Comparison of ENCODE assay signal across 20 cellular contexts in the genomic region with DNA sequence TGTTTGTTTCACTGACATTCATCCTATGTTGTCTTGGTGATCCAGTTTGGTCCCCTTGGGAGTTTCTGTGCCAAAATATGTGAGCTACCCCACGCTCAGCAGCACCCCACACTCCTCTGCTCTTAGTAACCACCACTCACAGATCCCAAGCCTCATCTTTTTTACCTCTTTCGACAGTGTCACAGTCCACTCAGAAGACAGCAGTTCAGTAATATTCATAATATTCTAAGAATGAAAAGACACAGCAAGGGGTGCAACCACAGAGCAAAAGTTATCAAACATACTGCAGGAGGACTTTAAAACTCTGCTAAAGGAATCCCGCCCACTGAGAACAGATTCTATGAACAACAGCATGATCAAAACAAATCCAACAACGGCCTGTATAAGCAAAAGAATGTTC. TPM values are rescaled to one million over a fixed set of nuclear protein-coding genes. Genes with fewer than 3 reads are reported as not detected.
DNase-seq lines count a peak whose midpoint lies in the region; ATAC-seq, FAIRE-seq and TF ChIP-seq lines count a peak whose summit lies in the region.
"Had no signal": no experiment of that assay in that cellular context is flagged by ENCODE, and none has a peak within 500 bp of the region (broad histone marks: within the 10 kb centered on the region; RNA-seq: fewer than 3 reads in every experiment).

No MANE protein-coding gene starts in this region.

- POLR2A ChIA-PET in K562 (lab: Yijun Ruan, JAX) = interaction anchor here (0.7 to 1.5 kb wide), 3 partner anchors 9 to 352 kb away, joined by 3 to 4 read pairs (median 3); no protein-coding TSS in a partner anchor

- H4K20me1 ChIP-seq in K562 (replicated peaks; ENCODE audit: control insufficient read depth, insufficient read depth, low read length) = no peaks in the 10 kb centered on the region

- no peak overlapping the region for H3K4me3 ChIP-seq in K562
- H3K4me3 ChIP-seq: Peyer's patch, SJSA1 had no signal

- no peaks in the 10 kb centered on the region; the same call in 2 of the 3 replicates for H3K36me3 ChIP-seq in K562 (ENCODE audit: control insufficient read depth, insufficient read depth, low read length)
- H3K36me3 ChIP-seq: SJSA1 had no signal

- H3K27ac ChIP-seq in VCaP (peak overlapping the region; percentile 65), K562 (ENCODE audit: extremely low read depth, low read depth, low read length) (no peak overlapping the region)
- H3K27ac ChIP-seq: C4-2B, Peyer's patch, SJSA1 had no signal

- TF ChIP-seq CTCF in VCaP (conservative IDR thresholded peaks at IDR 0.05) (no peak), K562 (IDR thresholded peaks at IDR 0.05 in 2 of 3, conservative IDR thresholded peaks at IDR 0.05 in 1 of 3; ENCODE audit: insufficient read depth in 2 of 3, low read depth in 1 of 3, low read length in 3 of 3) (no peak), neural crest cell (conservative IDR thresholded peaks at IDR 0.05) (no peak)

- H3K27ac Mint-ChIP-seq in neural crest cell (ENCODE audit: unreplicated experiment) = peak overlapping the region; percentile 63

- WGBS in K562 (ENCODE audit: insufficient coverage, low coverage, missing lambda C conversion rate) = 55% methylated on average over 4 of the region's 4 CpGs

- FAIRE-seq in K562 (lab: Jason Lieb, UNC) = peak; percentile 15

- H3K27me3 Mint-ChIP-seq in neural crest cell (ENCODE audit: low read depth) = no peaks in the 10 kb centered on the region

- in situ Hi-C loops in K562 (cut with MboI) = no loop called here

- TF ChIP-seq EP300 in K562 (IDR thresholded peaks at IDR 0.05; ENCODE audit: low read length) = no peak

- H3K9me3 Mint-ChIP-seq in neural crest cell = peaks cover 6% of the 10 kb centered on the region

- intact Hi-C loops in K562 (cut with micrococcal nuclease) = no loop called here

- TF ChIP-seq RAD21 in K562 (CRISPR knock-in tag; conservative IDR thresholded peaks at IDR 0.05 in 1 of 2, IDR thresholded peaks at IDR 0.05 in 1 of 2) = no peak

- no peak overlapping the region for H3K9ac ChIP-seq in K562 (ENCODE audit: insufficient read depth in 1 of 2, low read depth in 2 of 2, low read length in 2 of 2)

- CTCF ChIA-PET in K562 (lab: Yijun Ruan, JAX; ENCODE audit: low intra/inter-chr PET ratio) = no interaction called here

- no TSS peak for BruUV-seq in K562 (replicated peaks; lab: Mats Ljungman, UMichigan)

- peaks cover 31% of the 10 kb centered on the region for H3K36me3 Mint-ChIP-seq in neural crest cell (ENCODE audit: low read depth)

- no peak overlapping the region for H2AFZ ChIP-seq in K562 (ENCODE audit: low read depth, low read length)

- H3K4me1 ChIP-seq in K562 (replicated peaks in 1 of 2; ENCODE audit: control insufficient read depth in 2 of 2, insufficient read depth in 2 of 2, low read length in 2 of 2) = no peaks in the 10 kb centered on the region; a peak in 2 of 5 replicates
- H3K4me1 ChIP-seq: Peyer's patch, SJSA1 had no signal

- no peak overlapping the region for H3K4me3 Mint-ChIP-seq in neural crest cell

- no peaks in the 10 kb centered on the region for H3K27me3 ChIP-seq in K562 (ENCODE audit: control insufficient read depth in 2 of 2, insufficient read depth in 2 of 2, low read length in 2 of 2)
- H3K27me3 ChIP-seq: Peyer's patch had no signal

- no peaks in the 10 kb centered on the region for H3K9me1 ChIP-seq in K562 (ENCODE audit: control insufficient read depth, insufficient read depth, low read length)

- DNase-seq in K562 (ENCODE audit: extremely low read depth in 1 of 4, low spot score in 3 of 4) (no peak), neural crest cell (ENCODE audit: low read depth, low spot score) (no peak), NCI-H2029 treated with DMSO at 0.1 percent for 48 hours (lab: John Stamatoyannopoulos, UW) (no peak), hippocampal formation (lab: John Stamatoyannopoulos, UW) (no peak), OCI-M2 (lab: John Stamatoyannopoulos, UW; ENCODE audit: unreplicated experiment) (no peak)
- DNase-seq: ACHN, AML-193, DND-41, HCEC 1CT, MM.1S, NCI-H1092, NCI-H1436 treated with DMSO at 0.1 percent for 48 hours, NCI-H2029, NCI-H2171, NCI-H526, Peyer's patch had no signal

- H3K9me3 ChIP-seq in K562 (replicated peaks; ENCODE audit: control insufficient read depth, insufficient read depth, low read depth, low read length) = peaks cover 6% of the 10 kb centered on the region
- H3K9me3 ChIP-seq: Peyer's patch had no signal

- no peak overlapping the region for H3K4me2 ChIP-seq in K562 (ENCODE audit: insufficient read depth, low read length)

- TF ChIP-seq POLR2A in K562 (conservative IDR thresholded peaks at IDR 0.05) = no peak

- ATAC-seq in K562 = no peak
- no peak for ATAC-seq in HG03378 (IDR thresholded peaks at IDR 0.05; ENCODE audit: unreplicated experiment)

- H3K4me1 Mint-ChIP-seq in neural crest cell = peaks cover 34% of the 10 kb centered on the region

- H3K79me2 ChIP-seq in K562 (ENCODE audit: control insufficient read depth, insufficient read depth, low read length) = peaks cover 3% of the 10 kb centered on the region; the same call in 2 of the 3 replicates

TF ChIP-seq in K562, 482 proteins besides CTCF, POLR2A, EP300 and RAD21:
- TF ChIP-seq FOXP1 (CRISPR knock-in tag; IDR thresholded peaks at IDR 0.05) (no peak), ASH1L (IDR thresholded peaks at IDR 0.05; ENCODE audit: borderline replicate concordance, low read depth, partially characterized antibody) (no peak), ZFP36 (IDR thresholded peaks at IDR 0.05; ENCODE audit: low read depth, low read length, partially characterized antibody) (no peak), PTRF (tag; IDR thresholded peaks at IDR 0.05) (no peak), CXXC5 (CRISPR knock-in tag; IDR thresholded peaks at IDR 0.05) (no peak), BCOR (IDR thresholded peaks at IDR 0.05) (no peak), GTF2E2 (tag; IDR thresholded peaks at IDR 0.05) (no peak), ARID1B (IDR thresholded peaks at IDR 0.05) (no peak), CEBPG (CRISPR knock-in tag; IDR thresholded peaks at IDR 0.05) (no peak), CEBPG (tag; conservative IDR thresholded peaks at IDR 0.05 in 1 of 2, IDR thresholded peaks at IDR 0.05 in 1 of 2) (no peak), ZNF644 (tag; IDR thresholded peaks at IDR 0.05; ENCODE audit: low read depth) (no peak), ZBTB17 (CRISPR knock-in tag; IDR thresholded peaks at IDR 0.05) (no peak), TSHZ1 (CRISPR knock-in tag; IDR thresholded peaks at IDR 0.05) (no peak), CCNT2 (IDR thresholded peaks at IDR 0.05; ENCODE audit: borderline replicate concordance, extremely low read depth, insufficient read length, low read depth, low read length) (no peak), HMG20B (CRISPR knock-in tag; IDR thresholded peaks at IDR 0.05) (no peak), C11orf30 (IDR thresholded peaks at IDR 0.05; ENCODE audit: low read depth) (no peak), HLTF (IDR thresholded peaks at IDR 0.05) (no peak), SOX6 (IDR thresholded peaks at IDR 0.05) (no peak)

RNA-seq across cellular contexts. Expression of gene RNF130, which starts 28.2 kb away (rescaled TPM):
- 19.1 and 19.5 TPM in 2 replicates for total RNA-seq in K562 (2011; cell fraction: chromatin; rRNA removed; ENCODE audit: low replicate concordance)
- 12.8 and 17.0 TPM in 2 replicates for total RNA-seq in K562 (2011; cell fraction: nucleolus; rRNA removed)
- total RNA-seq in K562 (2011; cell fraction: nucleoplasm; rRNA removed) = 23.6 and 30.7 TPM in 2 replicates
- 25.7 and 28.0 TPM in 2 replicates for total RNA-seq in K562 (2014; rRNA removed)
- 24.0 and 26.2 TPM in 2 replicates for total RNA-seq in K562 (2014; rRNA removed; fragmentation: Illumina TruSeq; extraction: Trizol)
- 39.4 and 39.5 TPM in 2 replicates for total RNA-seq in K562 (2015; rRNA removed; fragmentation: Illumina TruSeq; extraction: Trizol)
- 30.0 and 32.2 TPM in 2 replicates for total RNA-seq in K562 (2021)
- polyA plus RNA-seq in K562 (2011; rRNA removed) = 29.0 and 31.4 TPM in 2 replicates
- polyA plus RNA-seq in K562 (2011; cell fraction: cytosol; rRNA removed) = 24.5 and 27.9 TPM in 2 replicates
- polyA plus RNA-seq in K562 (2011; cell fraction: nucleus; rRNA removed) = 14.2 and 19.3 TPM in 2 replicates
- 31.0 and 76.8 TPM in 2 replicates for polyA plus RNA-seq in K562 (2012)
- 23.2 and 30.9 TPM in 2 replicates for polyA plus RNA-seq in K562 (2014; fragmentation: Illumina TruSeq; extraction: Trizol)
- 1 to 10 TPM; 5.8 to 6.8 TPM for polyA plus RNA-seq in K562 (2014; fragmentation: Nextera tagmentation; extraction: Ambion mirVana)
- polyA plus RNA-seq in K562 (2014; rRNA removed) = 26.7 and 27.1 TPM in 2 replicates
- 24.2 and 25.4 TPM in 2 replicates for polyA minus RNA-seq in K562 (2011; rRNA and poly(A)+ RNA removed)
- 11.7 and 14.7 TPM in 2 replicates for polyA minus RNA-seq in K562 (2011; cell fraction: cytosol; rRNA and poly(A)+ RNA removed)
- 10.0 and 13.7 TPM in 2 replicates for polyA minus RNA-seq in K562 (2011; cell fraction: nucleus; rRNA and poly(A)+ RNA removed)
- 113 and 116 TPM in 2 replicates for total RNA-seq in neural crest cell
